ENCODE assay signal across 13 cellular contexts in genomic region chr4:74969507-74970474, GRCh38. TPM values are rescaled to one million over a fixed set of nuclear protein-coding genes. Genes with fewer than 3 reads are reported as not detected.
A peak's percentile ranks its signal among the peaks of the same experiment; 100 is the strongest.
DNase-seq lines count a peak whose midpoint lies in the region; ATAC-seq and TF ChIP-seq lines count a peak whose summit lies in the region.
"Had no signal": no experiment of that assay in that cellular context is flagged by ENCODE, and none has a peak within 500 bp of the region (broad histone marks: within the 10 kb centered on the region; RNA-seq: fewer than 3 reads in every experiment).

No MANE protein-coding gene starts in this region.

- TF ChIP-seq RAD21 in HCT116 (IDR thresholded peaks at IDR 0.05; ENCODE audit: low read depth): no peak

- H3K9me2 ChIP-seq in HCT116 (ENCODE audit: insufficient read depth): no peaks in the 10 kb centered on the region

- no peak overlapping the region for H3K9ac ChIP-seq in HCT116 (ENCODE audit: low read length)

- POLR2A ChIA-PET in HCT116 (lab: Charles Lee): no interaction called here

- H3K4me3 ChIP-seq in HCT116 (replicated peaks in 1 of 2; ENCODE audit: low read depth in 1 of 2, low read length in 2 of 2): no peak overlapping the region
- H3K4me3 ChIP-seq: breast epithelium had no signal

- H4K20me1 ChIP-seq in HCT116 (ENCODE audit: insufficient read depth): no peaks in the 10 kb centered on the region

- no TSS peak for BruUV-seq in HCT116 (replicated peaks; lab: Mats Ljungman, UMichigan)

- no peak for TF ChIP-seq POLR2A in HCT116 (IDR thresholded peaks at IDR 0.05; ENCODE audit: borderline replicate concordance, extremely low read depth, insufficient read depth, insufficient read length)

- H3K9me3 Mint-ChIP-seq in stimulated activated memory B cell treated with anti-CD40 and anti-IgM and Interleukin-4, amounts not matched to agents 10 μg/mL and 1 μg/mL and 100 μg/mL, for 72 hours: peaks cover 3% of the 10 kb centered on the region
- peaks cover 2% of the 10 kb centered on the region for H3K9me3 Mint-ChIP-seq in activated naive CD4-positive, alpha-beta T cell treated with anti-CD3 and anti-CD28 coated beads for 36 hours

- H3K4me2 ChIP-seq in HCT116 (ENCODE audit: low read length): no peak overlapping the region

- H3K27ac Mint-ChIP-seq in stimulated activated memory B cell treated with anti-CD40 and anti-IgM and Interleukin-4, amounts not matched to agents 10 μg/mL and 1 μg/mL and 100 μg/mL, for 72 hours: peak overlapping the region; percentile 34
- H3K27ac Mint-ChIP-seq in activated naive CD4-positive, alpha-beta T cell treated with anti-CD3 and anti-CD28 coated beads for 36 hours: no peak overlapping the region

- DNase-seq in HCT116 (ENCODE audit: low read depth, low spot score) (no peak), amniotic epithelial cell (ENCODE audit: low read depth) (peak; percentile 41), iPS-NIHi11 (ENCODE audit: low spot score) (peak; percentile 34), HK-2 (ENCODE audit: unreplicated experiment) (no peak)
- no peak for DNase-seq in activated naive CD4-positive, alpha-beta T cell treated with anti-CD3 and anti-CD28 coated beads for 36 hours
- DNase-seq: activated T-cell treated with anti-CD3 and anti-CD28 coated beads, Interleukin-2, amount 50 U/mL, for 48 hours; COR-L47; NCI-H1436 treated with DMSO at 0.1 percent for 48 hours; PC-3 had no signal

- no peaks in the 10 kb centered on the region for H3K4me1 ChIP-seq in HCT116 (ENCODE audit: control insufficient read depth in 1 of 2, insufficient read depth in 2 of 2, low read length in 2 of 2)
- H3K4me1 ChIP-seq: breast epithelium had no signal

- no peak overlapping the region for H2AFZ ChIP-seq in HCT116 (ENCODE audit: low read depth, low read length, poor library complexity, severe bottlenecking)

- peaks cover 14% of the 10 kb centered on the region for H3K36me3 Mint-ChIP-seq in stimulated activated memory B cell treated with anti-CD40 and anti-IgM and Interleukin-4, amounts not matched to agents 10 μg/mL and 1 μg/mL and 100 μg/mL, for 72 hours
- H3K36me3 Mint-ChIP-seq in activated naive CD4-positive, alpha-beta T cell treated with anti-CD3 and anti-CD28 coated beads for 36 hours (ENCODE audit: low read depth): no peaks in the 10 kb centered on the region

- H3K27me3 ChIP-seq in HCT116 (ENCODE audit: insufficient read depth, low read length): no peaks in the 10 kb centered on the region
- H3K27me3 ChIP-seq: breast epithelium had no signal

- RAD21 ChIA-PET in HCT116 (lab: Charles Lee; ENCODE audit: low non-redundant PET in 1 of 2, low total read pairs in 2 of 2, uncharacterized antibody in 2 of 2, unreplicated experiment in 2 of 2): no interaction called here

- H3K36me3 ChIP-seq in HCT116 (ENCODE audit: control insufficient read depth in 1 of 2, insufficient read depth in 2 of 2, low read length in 2 of 2): no peaks in the 10 kb centered on the region
- H3K36me3 ChIP-seq: breast epithelium had no signal

- H3K4me3 Mint-ChIP-seq in stimulated activated memory B cell treated with anti-CD40 and anti-IgM and Interleukin-4, amounts not matched to agents 10 μg/mL and 1 μg/mL and 100 μg/mL, for 72 hours: no peak overlapping the region
- no peak overlapping the region for H3K4me3 Mint-ChIP-seq in activated naive CD4-positive, alpha-beta T cell treated with anti-CD3 and anti-CD28 coated beads for 36 hours

- peaks cover 19% of the 10 kb centered on the region for H3K4me1 Mint-ChIP-seq in stimulated activated memory B cell treated with anti-CD40 and anti-IgM and Interleukin-4, amounts not matched to agents 10 μg/mL and 1 μg/mL and 100 μg/mL, for 72 hours
- H3K4me1 Mint-ChIP-seq in activated naive CD4-positive, alpha-beta T cell treated with anti-CD3 and anti-CD28 coated beads for 36 hours (ENCODE audit: low read depth): no peaks in the 10 kb centered on the region

- no peak overlapping the region for H3K27ac ChIP-seq in HCT116 (ENCODE audit: low read depth, low read length)
- H3K27ac ChIP-seq: breast epithelium had no signal

- no peaks in the 10 kb centered on the region for H3K9me3 ChIP-seq in HCT116 (ENCODE audit: control insufficient read depth in 1 of 2, insufficient read depth in 1 of 2, low read depth in 1 of 2, low read length in 2 of 2)

- H3K79me2 ChIP-seq in HCT116 (ENCODE audit: insufficient read depth, low read length): no peaks in the 10 kb centered on the region

- CTCF ChIA-PET in HCT116 (lab: Charles Lee): no interaction called here
- CTCF ChIA-PET in activated naive CD4-positive, alpha-beta T cell treated with anti-CD3 and anti-CD28 coated beads for 36 hours (lab: Charles Lee): no interaction called here

- peak in 2 of 3 experiments; percentile 33 to 48; a peak in 3 of 6 replicates for TF ChIP-seq CTCF in HCT116 (IDR thresholded peaks at IDR 0.05 in 2 of 3, conservative IDR thresholded peaks at IDR 0.05 in 1 of 3; ENCODE audit: borderline replicate concordance in 1 of 3, insufficient read depth in 1 of 3, low read depth in 2 of 3, low read length in 2 of 3)

- intact Hi-C loops in HCT116 (cut with micrococcal nuclease): no loop called here
- intact Hi-C loops in activated naive CD4-positive, alpha-beta T cell treated with anti-CD3 and anti-CD28 coated beads for 36 hours (cut with micrococcal nuclease): no loop called here

- ATAC-seq in HCT116 (peak; percentile 70), GM21619 (IDR thresholded peaks at IDR 0.05; ENCODE audit: unreplicated experiment) (no peak), HG02852 (IDR thresholded peaks at IDR 0.05; ENCODE audit: unreplicated experiment) (no peak)
- no peak for ATAC-seq in stimulated activated memory B cell treated with anti-CD40 and anti-IgM and Interleukin-4, amounts not matched to agents 10 μg/mL and 1 μg/mL and 100 μg/mL, for 72 hours
- ATAC-seq: PC-3 had no signal

- H3K27me3 Mint-ChIP-seq in stimulated activated memory B cell treated with anti-CD40 and anti-IgM and Interleukin-4, amounts not matched to agents 10 μg/mL and 1 μg/mL and 100 μg/mL, for 72 hours: no peaks in the 10 kb centered on the region
- no peaks in the 10 kb centered on the region for H3K27me3 Mint-ChIP-seq in activated naive CD4-positive, alpha-beta T cell treated with anti-CD3 and anti-CD28 coated beads for 36 hours (ENCODE audit: low read depth)

TF ChIP-seq in HCT116, 20 proteins besides CTCF, POLR2A, EP300 and RAD21:
- TF ChIP-seq, protein P1, sequence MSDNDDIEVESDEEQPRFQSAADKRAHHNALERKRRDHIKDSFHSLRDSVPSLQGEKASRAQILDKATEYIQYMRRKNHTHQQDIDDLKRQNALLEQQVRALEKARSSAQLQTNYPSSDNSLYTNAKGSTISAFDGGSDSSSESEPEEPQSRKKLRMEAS (IDR thresholded peaks at IDR 0.05): no peak

RNA-seq across cellular contexts. Expression of gene PARM1, which starts 36.9 kb away (rescaled TPM):
- total RNA-seq in HCT116 (2021; ENCODE audit: unreplicated experiment): 11.7 TPM
- 9.1 and 9.9 TPM in 2 replicates for polyA plus RNA-seq in HCT116 (2012)
- under 1 TPM in 1 of 2 experiments, not detected in 1; 0.05 TPM for total RNA-seq in activated naive CD4-positive, alpha-beta T cell treated with anti-CD3 and anti-CD28 coated beads for 36 hours

Comparison
In these comparisons a context has a peak if more than half of its experiments do, and no peak if none do; other contexts are left out.
1. DNase-seq: peak in amniotic epithelial cell (single experiment) and iPS-NIHi11 (single experiment); none in HCT116 (single experiment), HK-2 (single experiment) and activated naive CD4-positive, alpha-beta T cell treated with anti-CD3 and anti-CD28 coated beads for 36 hours (single experiment).
2. RNA of gene PARM1, which starts 36.9 kb away (total RNA-seq): 11.7 TPM in HCT116 (single experiment); 0.05 TPM in activated naive CD4-positive, alpha-beta T cell treated with anti-CD3 and anti-CD28 coated beads for 36 hours; every median in the first group is over 10 times any median in the second.